Comparison of ENCODE assay signal across 8 cellular contexts in the genomic region with DNA sequence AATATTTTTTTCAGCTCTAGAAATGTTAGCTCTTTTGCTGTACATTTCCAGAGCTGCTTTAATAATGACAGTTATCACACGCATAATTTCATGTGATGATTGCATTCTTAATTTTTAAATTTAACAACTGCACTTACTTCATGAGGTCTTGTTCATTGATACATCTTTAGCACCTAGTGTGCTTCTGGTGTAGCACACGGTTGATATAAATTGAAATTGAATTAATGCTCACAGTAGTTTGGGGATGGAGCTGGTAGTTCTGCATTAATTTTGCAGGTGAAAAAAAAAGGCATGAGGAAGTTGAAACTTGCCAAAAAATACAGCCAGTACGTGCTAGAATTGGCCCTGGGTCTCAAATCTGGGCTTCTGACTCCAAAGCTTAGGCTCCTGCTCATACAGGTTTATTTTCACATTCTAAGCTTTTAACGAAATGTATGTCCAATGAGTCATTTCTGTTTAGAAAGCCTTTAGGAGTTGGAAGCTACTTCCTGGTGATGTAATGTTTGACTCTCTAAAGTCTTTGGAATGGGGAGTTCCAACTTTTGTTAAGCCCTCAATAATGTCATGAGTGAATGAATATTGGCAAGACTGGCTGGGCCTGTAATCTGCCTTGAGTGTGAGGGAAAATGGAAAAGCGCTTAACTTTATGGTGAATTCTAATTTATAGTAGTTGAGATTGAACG. TPM values are rescaled to one million over a fixed set of nuclear protein-coding genes. Genes with fewer than 3 reads are reported as not detected.
DNase-seq lines count a peak whose midpoint lies in the region; ATAC-seq and TF ChIP-seq lines count a peak whose summit lies in the region.

No MANE protein-coding gene starts in this region.

- peak overlapping the region; percentile 80 for H3K27ac Mint-ChIP-seq in activated T-cell treated with anti-CD3 and anti-CD28 coated beads, Interleukin-2, amount 50 U/mL, for 24 hours
- H3K27ac Mint-ChIP-seq in activated CD8-positive, alpha-beta T cell treated with anti-CD3 and anti-CD28 coated beads, Interleukin-2, amount 10 ng/mL, durations not matched to agents 7 days and 5 days = peak overlapping the region; percentile 57

- no peaks in the 10 kb centered on the region for H3K27me3 ChIP-seq in right cardiac atrium (ENCODE audit: control insufficient read depth, insufficient read depth)
- H3K27me3 ChIP-seq in spleen (replicated peaks in 1 of 7) = no peaks in the 10 kb centered on the region

- TF ChIP-seq CTCF in spleen (IDR thresholded peaks at IDR 0.05 in 8 of 11, conservative IDR thresholded peaks at IDR 0.05 in 3 of 11) = no peak

- H3K4me1 Mint-ChIP-seq in activated T-cell treated with anti-CD3 and anti-CD28 coated beads, Interleukin-2, amount 50 U/mL, for 24 hours (ENCODE audit: low read depth) = peaks cover 69% of the 10 kb centered on the region
- H3K4me1 Mint-ChIP-seq in activated T-cell treated with anti-CD3 and anti-CD28 coated beads, Interleukin-2, amount 50 U/mL, for 4 hours (ENCODE audit: low read depth) = peaks cover 62% of the 10 kb centered on the region
- peaks cover 47% of the 10 kb centered on the region for H3K4me1 Mint-ChIP-seq in activated CD8-positive, alpha-beta T cell treated with anti-CD3 and anti-CD28 coated beads, Interleukin-2, amount 10 ng/mL, durations not matched to agents 7 days and 5 days (ENCODE audit: low read depth)

- H3K9me3 ChIP-seq in right cardiac atrium (ENCODE audit: control insufficient read depth, low read length) = no peaks in the 10 kb centered on the region
- H3K9me3 ChIP-seq in spleen = no peaks in the 10 kb centered on the region

- TF ChIP-seq POLR2A in spleen (IDR thresholded peaks at IDR 0.05) = no peak

- H3K4me1 ChIP-seq in right cardiac atrium (ENCODE audit: control insufficient read depth, insufficient read depth, low read length) (peaks cover 17% of the 10 kb centered on the region), spleen (peaks cover 47 to 93% (median 77%) of the 10 kb centered on the region in 6 donors)

- no peak for ATAC-seq in activated T-cell treated with anti-CD3 and anti-CD28 coated beads, Interleukin-2, amount 50 U/mL, for 4 hours
- no peak for ATAC-seq in activated CD8-positive, alpha-beta T cell treated with anti-CD3 and anti-CD28 coated beads, Interleukin-2, amount 10 ng/mL, durations not matched to agents 7 days and 5 days
- ATAC-seq in right cardiac atrium = peak; percentile 77 to 80
- no peak for ATAC-seq in GM18517 (IDR thresholded peaks at IDR 0.05; ENCODE audit: unreplicated experiment)

- DNase-seq in activated T-cell treated with anti-CD3 and anti-CD28 coated beads, Interleukin-2, amount 50 U/mL, for 24 hours = no peak
- DNase-seq in activated T-cell treated with anti-CD3 and anti-CD28 coated beads, Interleukin-2, amount 50 U/mL, for 4 hours = no peak
- no peak for DNase-seq in activated CD8-positive, alpha-beta T cell treated with anti-CD3 and anti-CD28 coated beads, Interleukin-2, amount 10 ng/mL, durations not matched to agents 7 days and 5 days
- DNase-seq in right cardiac atrium (peak in 1 of 3 donors; percentile 16), spleen (no peak), Kasumi-1 (lab: John Stamatoyannopoulos, UW) (no peak)
- no peak for DNase-seq in effector CD8-positive, alpha-beta T cell (lab: John Stamatoyannopoulos, UW)

- peaks cover 72% of the 10 kb centered on the region for H3K36me3 Mint-ChIP-seq in activated T-cell treated with anti-CD3 and anti-CD28 coated beads, Interleukin-2, amount 50 U/mL, for 24 hours (ENCODE audit: low read depth)
- peaks cover 9% of the 10 kb centered on the region for H3K36me3 Mint-ChIP-seq in activated T-cell treated with anti-CD3 and anti-CD28 coated beads, Interleukin-2, amount 50 U/mL, for 4 hours (ENCODE audit: insufficient read depth)
- H3K36me3 Mint-ChIP-seq in activated CD8-positive, alpha-beta T cell treated with anti-CD3 and anti-CD28 coated beads, Interleukin-2, amount 10 ng/mL, durations not matched to agents 7 days and 5 days (ENCODE audit: low read depth) = peaks cover 40% of the 10 kb centered on the region

- CTCF ChIA-PET in activated CD8-positive, alpha-beta T cell treated with anti-CD3 and anti-CD28 coated beads, Interleukin-2, amount 10 ng/mL, durations not matched to agents 7 days and 5 days (lab: Charles Lee) = no interaction called here

- intact Hi-C loops in right cardiac atrium (cut with DNase I) = no loop called here
- intact Hi-C loops in spleen (cut with DNase I; ENCODE audit: low total_unique reads) = no loop called here

- H3K27ac ChIP-seq in right cardiac atrium (ENCODE audit: low read length) (peak overlapping the region; percentile 49), spleen (peak overlapping the region in 6 of 8 donors; percentile 23 to 83 (median 65))

- POLR2A ChIA-PET in activated CD8-positive, alpha-beta T cell treated with anti-CD3 and anti-CD28 coated beads, Interleukin-2, amount 10 ng/mL, durations not matched to agents 7 days and 5 days (lab: Charles Lee) = interaction anchor here (0.8 kb wide), 1 partner anchor 9 kb away, joined by 3 read pairs; no protein-coding TSS in a partner anchor

- WGBS in right cardiac atrium = 36% methylated on average over 6 of the region's 6 CpGs
- 52 to 60% (median 57%) methylated on average over 6 of the region's 6 CpGs for WGBS in spleen, 5 donors

- peaks cover 0 to 38% (median 22%) of the 10 kb centered on the region in 6 donors for H3K36me3 ChIP-seq in spleen

- no peak overlapping the region for H3K4me3 ChIP-seq in right cardiac atrium (ENCODE audit: low read length)
- no peak overlapping the region for H3K4me3 ChIP-seq in spleen

- H3K9me3 Mint-ChIP-seq in activated T-cell treated with anti-CD3 and anti-CD28 coated beads, Interleukin-2, amount 50 U/mL, for 24 hours = no peaks in the 10 kb centered on the region
- no peaks in the 10 kb centered on the region for H3K9me3 Mint-ChIP-seq in activated T-cell treated with anti-CD3 and anti-CD28 coated beads, Interleukin-2, amount 50 U/mL, for 4 hours
- no peaks in the 10 kb centered on the region for H3K9me3 Mint-ChIP-seq in activated CD8-positive, alpha-beta T cell treated with anti-CD3 and anti-CD28 coated beads, Interleukin-2, amount 10 ng/mL, durations not matched to agents 7 days and 5 days (ENCODE audit: insufficient read depth)

- H3K4me3 Mint-ChIP-seq in activated T-cell treated with anti-CD3 and anti-CD28 coated beads, Interleukin-2, amount 50 U/mL, for 24 hours = no peak overlapping the region
- H3K4me3 Mint-ChIP-seq in activated T-cell treated with anti-CD3 and anti-CD28 coated beads, Interleukin-2, amount 50 U/mL, for 4 hours = no peak overlapping the region
- no peak overlapping the region for H3K4me3 Mint-ChIP-seq in activated CD8-positive, alpha-beta T cell treated with anti-CD3 and anti-CD28 coated beads, Interleukin-2, amount 10 ng/mL, durations not matched to agents 7 days and 5 days

- H3K27me3 Mint-ChIP-seq in activated T-cell treated with anti-CD3 and anti-CD28 coated beads, Interleukin-2, amount 50 U/mL, for 24 hours = no peaks in the 10 kb centered on the region
- no peaks in the 10 kb centered on the region for H3K27me3 Mint-ChIP-seq in activated T-cell treated with anti-CD3 and anti-CD28 coated beads, Interleukin-2, amount 50 U/mL, for 4 hours (ENCODE audit: low read depth)
- H3K27me3 Mint-ChIP-seq in activated CD8-positive, alpha-beta T cell treated with anti-CD3 and anti-CD28 coated beads, Interleukin-2, amount 10 ng/mL, durations not matched to agents 7 days and 5 days (ENCODE audit: low read depth) = no peaks in the 10 kb centered on the region

RNA-seq across cellular contexts. Expression of gene RAC1, which starts 10.9 kb away (rescaled TPM):
- 100 to 1,000 TPM; 160 to 195 (median 171) TPM for total RNA-seq in activated T-cell treated with anti-CD3 and anti-CD28 coated beads, Interleukin-2, amount 50 U/mL, for 4 hours
- total RNA-seq in activated CD8-positive, alpha-beta T cell treated with anti-CD3 and anti-CD28 coated beads, Interleukin-2, amount 10 ng/mL, durations not matched to agents 7 days and 5 days = 100 to 1,000 TPM; 182 to 186 TPM
- total RNA-seq in right cardiac atrium (100 to 1,000 TPM; 145 to 164 (median 153) TPM), spleen (100 to 1,000 TPM; 135 to 200 (median 174) TPM)
- polyA plus RNA-seq in right cardiac atrium (110 TPM), spleen (100 to 1,000 TPM; 137 to 185 (median 162) TPM)

RNA-seq across cellular contexts. Expression of gene FAM220A, which starts 36.5 kb away (rescaled TPM):
- 10 to 100 TPM in 1 of 3 donors, 1 to 10 TPM in 2; 9.0 to 10.7 (median 9.5) TPM for total RNA-seq in activated T-cell treated with anti-CD3 and anti-CD28 coated beads, Interleukin-2, amount 50 U/mL, for 4 hours
- total RNA-seq in activated CD8-positive, alpha-beta T cell treated with anti-CD3 and anti-CD28 coated beads, Interleukin-2, amount 10 ng/mL, durations not matched to agents 7 days and 5 days = 10 to 100 TPM; 11.6 to 16.7 TPM
- 10 to 100 TPM; 14.0 to 21.7 (median 20.1) TPM for total RNA-seq in right cardiac atrium
- polyA plus RNA-seq in right cardiac atrium = 15.4 TPM
- 10 to 100 TPM; 10.5 to 14.6 (median 12.2) TPM for total RNA-seq in spleen
- 10 to 100 TPM in 2 of 3 donors, 1 to 10 TPM in 1; 6.3 to 10.3 (median 10.2) TPM for polyA plus RNA-seq in spleen

Comparison
In these comparisons a context has a peak if more than half of its experiments do, and no peak if none do; other contexts are left out.
1. ATAC-seq: peak in right cardiac atrium (2 of 2); none in activated T-cell treated with anti-CD3 and anti-CD28 coated beads, Interleukin-2, amount 50 U/mL, for 4 hours (0 of 2), activated CD8-positive, alpha-beta T cell treated with anti-CD3 and anti-CD28 coated beads, Interleukin-2, amount 10 ng/mL, durations not matched to agents 7 days and 5 days (single experiment) and GM18517 (single experiment).